25 cellular contexts compared by ENCODE assay signal in genomic region chr9:97941323-97941722, GRCh38. TPM values are rescaled to one million over a fixed set of nuclear protein-coding genes. Genes with fewer than 3 reads are reported as not detected.
DNase-seq lines count a peak whose midpoint lies in the region; ATAC-seq, FAIRE-seq and TF ChIP-seq lines count a peak whose summit lies in the region.
"Had no signal": no experiment of that assay in that cellular context is flagged by ENCODE, and none has a peak within 500 bp of the region (broad histone marks: within the 10 kb centered on the region; RNA-seq: fewer than 3 reads in every experiment).

No MANE protein-coding gene starts in this region.

- intact Hi-C loops in K562 (cut with micrococcal nuclease) = loop anchor here (2.0 to 5.0 kb wide), 2 partner anchors 13 to 241 kb away; no protein-coding TSS in a partner anchor

- H3K79me2 ChIP-seq in K562 (ENCODE audit: control insufficient read depth, insufficient read depth, low read length) = peaks cover 59% of the 10 kb centered on the region

- H3K9me1 ChIP-seq in K562 (ENCODE audit: control insufficient read depth, insufficient read depth, low read length) = no peaks in the 10 kb centered on the region

- TF ChIP-seq CTCF in K562 (IDR thresholded peaks at IDR 0.05 in 2 of 3, conservative IDR thresholded peaks at IDR 0.05 in 1 of 3; ENCODE audit: insufficient read depth in 2 of 3, low read depth in 1 of 3, low read length in 3 of 3) (no peak), chondrocyte (IDR thresholded peaks at IDR 0.05) (no peak)

- peak overlapping the region; percentile 59 for H3K4me2 ChIP-seq in K562 (ENCODE audit: insufficient read depth, low read length)
- H3K4me2 ChIP-seq: A549; BLaER1 treated with 17β-estradiol and CSF1 and Interleukin-3, amounts not matched to agents 10 nM and 100 nM had no signal

- peaks cover 17 to 24% (median 23%) of the 10 kb centered on the region in 3 donors for H3K4me1 Mint-ChIP-seq in CD8-positive, alpha-beta memory T cell
- no peaks in the 10 kb centered on the region for H3K4me1 Mint-ChIP-seq in chondrocyte (ENCODE audit: low read depth)

- H3K9ac ChIP-seq in K562 (ENCODE audit: insufficient read depth in 1 of 2, low read depth in 2 of 2, low read length in 2 of 2) = peak overlapping the region in 1 of 2 experiments; percentile 84; a peak in 2 of 4 replicates
- H3K9ac ChIP-seq: BLaER1 treated with 17β-estradiol and CSF1 and Interleukin-3, amounts not matched to agents 10 nM and 100 nM had no signal

- no peak overlapping the region for H2AFZ ChIP-seq in K562 (ENCODE audit: low read depth, low read length)

- in situ Hi-C loops in K562 (cut with MboI) = no loop called here

- no peaks in the 10 kb centered on the region for H3K9me3 ChIP-seq in CD8-positive, alpha-beta memory T cell (ENCODE audit: low read length)
- H3K9me3 ChIP-seq in K562 (replicated peaks; ENCODE audit: control insufficient read depth, insufficient read depth, low read depth, low read length) = no peaks in the 10 kb centered on the region
- H3K9me3 ChIP-seq: A549; BLaER1 treated with 17β-estradiol and CSF1 and Interleukin-3, amounts not matched to agents 10 nM and 100 nM had no signal

- no peaks in the 10 kb centered on the region for H4K20me1 ChIP-seq in K562 (replicated peaks; ENCODE audit: control insufficient read depth, insufficient read depth, low read length)
- H4K20me1 ChIP-seq: BLaER1 treated with 17β-estradiol and CSF1 and Interleukin-3, amounts not matched to agents 10 nM and 100 nM had no signal

- no peak for ATAC-seq in K562
- ATAC-seq: A549; CD8-positive, alpha-beta T cell had no signal

- POLR2A ChIA-PET in CD8-positive, alpha-beta memory T cell (lab: Charles Lee) = no interaction called here
- POLR2A ChIA-PET in K562 (lab: Yijun Ruan, JAX) = interaction anchor here (3.3 to 4.6 kb wide), 2 partner anchors 19 to 39 kb away, joined by 10 to 33 read pairs; partner anchors contain the start of gene TRMO

- no peak for TF ChIP-seq RAD21 in K562 (CRISPR knock-in tag; conservative IDR thresholded peaks at IDR 0.05 in 1 of 2, IDR thresholded peaks at IDR 0.05 in 1 of 2)

- no peak overlapping the region for H3K4me3 ChIP-seq in CD8-positive, alpha-beta memory T cell (ENCODE audit: low read length)
- H3K4me3 ChIP-seq in K562 = no peak overlapping the region
- H3K4me3 ChIP-seq: A549; BLaER1 treated with 17β-estradiol and CSF1 and Interleukin-3, amounts not matched to agents 10 nM and 100 nM had no signal

- no peaks in the 10 kb centered on the region for H3K27me3 Mint-ChIP-seq in CD8-positive, alpha-beta memory T cell
- H3K27me3 Mint-ChIP-seq in chondrocyte (ENCODE audit: low read depth) = peaks cover 52% of the 10 kb centered on the region
- H3K27me3 Mint-ChIP-seq: CD4-positive, alpha-beta T cell had no signal

- peak overlapping the region in 2 of 8 donors; percentile 23 to 24 for H3K27ac Mint-ChIP-seq in CD8-positive, alpha-beta memory T cell
- no peak overlapping the region for H3K27ac Mint-ChIP-seq in chondrocyte (ENCODE audit: unreplicated experiment)
- H3K27ac Mint-ChIP-seq: B cell; CD4-positive, alpha-beta T cell; CD8-positive, alpha-beta T cell had no signal

- H3K4me3 Mint-ChIP-seq in CD8-positive, alpha-beta memory T cell = no peak overlapping the region
- no peak overlapping the region for H3K4me3 Mint-ChIP-seq in chondrocyte (ENCODE audit: unreplicated experiment)
- H3K4me3 Mint-ChIP-seq: B cell; CD4-positive, alpha-beta T cell; CD8-positive, alpha-beta T cell had no signal

- H3K27ac ChIP-seq in CD8-positive, alpha-beta memory T cell (ENCODE audit: low read depth, low read length) = peak overlapping the region; percentile 49
- H3K27ac ChIP-seq in K562 (ENCODE audit: extremely low read depth, low read depth, low read length) = peak overlapping the region; percentile 79
- H3K27ac ChIP-seq: 22Rv1; A549; BLaER1 treated with 17β-estradiol and CSF1 and Interleukin-3, amounts not matched to agents 10 nM and 100 nM; C4-2B had no signal

- H3K27me3 ChIP-seq in CD8-positive, alpha-beta memory T cell (ENCODE audit: insufficient read depth, low read length, poor library complexity, severe bottlenecking) = no peaks in the 10 kb centered on the region
- no peaks in the 10 kb centered on the region for H3K27me3 ChIP-seq in K562 (ENCODE audit: control insufficient read depth in 2 of 2, insufficient read depth in 2 of 2, low read length in 2 of 2)
- H3K27me3 ChIP-seq: BLaER1 treated with 17β-estradiol and CSF1 and Interleukin-3, amounts not matched to agents 10 nM and 100 nM had no signal

- CTCF ChIA-PET in CD8-positive, alpha-beta memory T cell (lab: Charles Lee) = interaction anchor here (0.8 to 2.2 kb wide), 3 partner anchors 18 to 45 kb away, joined by 3 to 8 read pairs (median 3); partner anchors contain the start of gene TRMO
- CTCF ChIA-PET in K562 (lab: Yijun Ruan, JAX; ENCODE audit: low intra/inter-chr PET ratio) = no interaction called here

- TF ChIP-seq POLR2A in GM12892 (IDR thresholded peaks at IDR 0.05; ENCODE audit: low read depth, low read length) (no peak), K562 (conservative IDR thresholded peaks at IDR 0.05) (no peak)

- H3K36me3 Mint-ChIP-seq in CD8-positive, alpha-beta memory T cell = peaks cover 0 to 2% (median 0%) of the 10 kb centered on the region in 3 donors
- peaks cover 1% of the 10 kb centered on the region for H3K36me3 Mint-ChIP-seq in chondrocyte (ENCODE audit: low read depth)
- H3K36me3 Mint-ChIP-seq: CD8-positive, alpha-beta T cell had no signal

- no peaks in the 10 kb centered on the region for H3K9me3 Mint-ChIP-seq in CD8-positive, alpha-beta memory T cell
- no peaks in the 10 kb centered on the region for H3K9me3 Mint-ChIP-seq in chondrocyte (ENCODE audit: low read depth)
- H3K9me3 Mint-ChIP-seq: CD4-positive, alpha-beta T cell; CD8-positive, alpha-beta T cell had no signal

- no TSS peak for BruUV-seq in K562 (replicated peaks; lab: Mats Ljungman, UMichigan)

- H3K4me1 ChIP-seq in CD8-positive, alpha-beta memory T cell (ENCODE audit: insufficient read depth, low read length) = peaks cover 26% of the 10 kb centered on the region
- peaks cover 34 to 68% of the 10 kb centered on the region in 2 experiments; a peak in 4 of 5 replicates for H3K4me1 ChIP-seq in K562 (replicated peaks in 1 of 2; ENCODE audit: control insufficient read depth in 2 of 2, insufficient read depth in 2 of 2, low read length in 2 of 2)
- H3K4me1 ChIP-seq: A549 had no signal

- 33% methylated on average over 1 of the region's 1 CpG for WGBS in K562 (ENCODE audit: insufficient coverage, low coverage, missing lambda C conversion rate)

- no peak for DNase-seq in CD8-positive, alpha-beta memory T cell
- DNase-seq in GM12892 (ENCODE audit: insufficient read length) (no peak), K562 (ENCODE audit: extremely low read depth in 1 of 4, low spot score in 3 of 4) (no peak), KG1 (lab: John Stamatoyannopoulos, UW) (no peak), amygdala (lab: John Stamatoyannopoulos, UW) (no peak), chondrocyte (ENCODE audit: low spot score) (no peak)
- DNase-seq: AML-193; CD4-positive, alpha-beta T cell; CD8-positive, alpha-beta T cell; COR-L47; DMS 273 treated with DMSO at 0.1 percent for 48 hours; DMS153; DMS53; DMS79; DND-41; GF-D8 had no signal

- no peak for TF ChIP-seq EP300 in K562 (IDR thresholded peaks at IDR 0.05; ENCODE audit: low read length)

- peak; percentile 60 for FAIRE-seq in GM12892 (lab: Jason Lieb, UNC)
- no peak for FAIRE-seq in K562 (lab: Jason Lieb, UNC)
- FAIRE-seq: A549, G401.6, GM19239 had no signal

- no peaks in the 10 kb centered on the region for H3K36me3 ChIP-seq in CD8-positive, alpha-beta memory T cell (ENCODE audit: insufficient read depth, low read length)
- peaks cover 2% of the 10 kb centered on the region; the same call in 1 of the 3 replicates for H3K36me3 ChIP-seq in K562 (ENCODE audit: control insufficient read depth, insufficient read depth, low read length)
- H3K36me3 ChIP-seq: BLaER1 treated with 17β-estradiol and CSF1 and Interleukin-3, amounts not matched to agents 10 nM and 100 nM had no signal

RNA-seq across cellular contexts. Expression of gene HEMGN, which starts 3.4 kb away (rescaled TPM):
- total RNA-seq in CD8-positive, alpha-beta memory T cell = under 1 TPM; 0.31 to 0.66 TPM
- 2.8 TPM for polyA plus RNA-seq in CD8-positive, alpha-beta memory T cell
- polyA plus RNA-seq in GM12892 (2012; ENCODE audit: missing spikeins) = not detected
- 11.3 and 87.8 TPM in 2 replicates for total RNA-seq in K562 (2011; cell fraction: chromatin; rRNA removed; ENCODE audit: low replicate concordance)
- total RNA-seq in K562 (2011; cell fraction: nucleolus; rRNA removed) = 10.7 and 21.2 TPM in 2 replicates
- total RNA-seq in K562 (2011; cell fraction: nucleoplasm; rRNA removed) = 28.6 and 33.8 TPM in 2 replicates
- total RNA-seq in K562 (2014; rRNA removed) (107 and 116 TPM in 2 replicates), K562 (2014; rRNA removed; fragmentation: Illumina TruSeq; extraction: Trizol) (182 and 209 TPM in 2 replicates), K562 (2015; rRNA removed; fragmentation: Illumina TruSeq; extraction: Trizol) (54.3 and 56.3 TPM in 2 replicates), K562 (2021) (101 and 104 TPM in 2 replicates), chondrocyte (not detected in 3 replicates)
- polyA plus RNA-seq in K562 (2011; rRNA removed) (104 and 197 TPM in 2 replicates), K562 (2014; fragmentation: Illumina TruSeq; extraction: Trizol) (183 and 258 TPM in 2 replicates), K562 (2014; fragmentation: Nextera tagmentation; extraction: Ambion mirVana) (100 to 1,000 TPM; 110 to 156 TPM), K562 (2014; rRNA removed) (124 and 137 TPM in 2 replicates)
- 25.0 and 35.1 TPM in 2 replicates for polyA plus RNA-seq in K562 (2011; cell fraction: cytosol; rRNA removed)
- polyA plus RNA-seq in K562 (2011; cell fraction: nucleus; rRNA removed) = 20.7 and 23.5 TPM in 2 replicates
- 22.3 and 42.9 TPM in 2 replicates for polyA plus RNA-seq in K562 (2012)
- polyA minus RNA-seq in K562 (2011; rRNA and poly(A)+ RNA removed) = 106 and 117 TPM in 2 replicates
- 22.3 and 41.9 TPM in 2 replicates for polyA minus RNA-seq in K562 (2011; cell fraction: cytosol; rRNA and poly(A)+ RNA removed)
- 10.1 and 16.6 TPM in 2 replicates for polyA minus RNA-seq in K562 (2011; cell fraction: nucleus; rRNA and poly(A)+ RNA removed)
- total RNA-seq: A172, B cell had no signal
- polyA plus RNA-seq: A549, BJ had no signal

RNA-seq across cellular contexts. Expression of gene TRMO, which starts 19.0 kb away (rescaled TPM):
- 10 to 100 TPM; 19.1 to 19.2 TPM for total RNA-seq in CD8-positive, alpha-beta memory T cell
- 19.6 TPM for polyA plus RNA-seq in CD8-positive, alpha-beta memory T cell
- 7.7 TPM for polyA plus RNA-seq in GM12892 (2012; ENCODE audit: missing spikeins)
- 9.3 and 20.1 TPM in 2 replicates for total RNA-seq in K562 (2011; cell fraction: chromatin; rRNA removed; ENCODE audit: low replicate concordance)
- total RNA-seq in K562 (2011; cell fraction: nucleolus; rRNA removed) = 6.6 and 6.7 TPM in 2 replicates
- total RNA-seq in K562 (2011; cell fraction: nucleoplasm; rRNA removed) = 8.8 and 9.2 TPM in 2 replicates
- total RNA-seq in K562 (2014; rRNA removed) = 16.2 and 16.7 TPM in 2 replicates
- 16.2 and 18.4 TPM in 2 replicates for total RNA-seq in K562 (2014; rRNA removed; fragmentation: Illumina TruSeq; extraction: Trizol)
- 22.4 and 22.9 TPM in 2 replicates for total RNA-seq in K562 (2015; rRNA removed; fragmentation: Illumina TruSeq; extraction: Trizol)
- total RNA-seq in K562 (2021) = 12.2 and 12.5 TPM in 2 replicates
- 14.2 and 16.3 TPM in 2 replicates for polyA plus RNA-seq in K562 (2011; rRNA removed)
- polyA plus RNA-seq in K562 (2011; cell fraction: cytosol; rRNA removed) = 8.2 and 12.4 TPM in 2 replicates
- 10.3 and 14.4 TPM in 2 replicates for polyA plus RNA-seq in K562 (2011; cell fraction: nucleus; rRNA removed)
- 8.9 and 10.4 TPM in 2 replicates for polyA plus RNA-seq in K562 (2012)
- polyA plus RNA-seq in K562 (2014; fragmentation: Illumina TruSeq; extraction: Trizol) = 17.2 and 20.0 TPM in 2 replicates
- polyA plus RNA-seq in K562 (2014; fragmentation: Nextera tagmentation; extraction: Ambion mirVana) = 10 to 100 TPM in 1 of 2 experiments, 1 to 10 TPM in 1; 5.6 to 12.8 TPM
- 17.2 and 18.4 TPM in 2 replicates for polyA plus RNA-seq in K562 (2014; rRNA removed)
- 23.2 and 23.8 TPM in 2 replicates for polyA minus RNA-seq in K562 (2011; rRNA and poly(A)+ RNA removed)
- polyA minus RNA-seq in K562 (2011; cell fraction: cytosol; rRNA and poly(A)+ RNA removed) = 5.8 and 8.6 TPM in 2 replicates
- 5.1 and 8.1 TPM in 2 replicates for polyA minus RNA-seq in K562 (2011; cell fraction: nucleus; rRNA and poly(A)+ RNA removed)
- 9.3 to 9.9 TPM (median 9.5 TPM) in 3 replicates for total RNA-seq in chondrocyte

RNA-seq across cellular contexts. Expression of gene ANP32B, which starts 41.8 kb away (rescaled TPM):
- 100 to 1,000 TPM; 331 to 341 TPM for total RNA-seq in CD8-positive, alpha-beta memory T cell
- polyA plus RNA-seq in CD8-positive, alpha-beta memory T cell = 91.0 TPM
- 277 TPM for polyA plus RNA-seq in GM12892 (2012; ENCODE audit: missing spikeins)
- 103 and 181 TPM in 2 replicates for total RNA-seq in K562 (2011; cell fraction: chromatin; rRNA removed; ENCODE audit: low replicate concordance)
- 53.9 and 79.2 TPM in 2 replicates for total RNA-seq in K562 (2011; cell fraction: nucleolus; rRNA removed)
- 96.2 and 106 TPM in 2 replicates for total RNA-seq in K562 (2011; cell fraction: nucleoplasm; rRNA removed)
- 90.3 and 90.7 TPM in 2 replicates for total RNA-seq in K562 (2014; rRNA removed)
- total RNA-seq in K562 (2014; rRNA removed; fragmentation: Illumina TruSeq; extraction: Trizol) = 80.3 and 96.1 TPM in 2 replicates
- 68.9 and 78.4 TPM in 2 replicates for total RNA-seq in K562 (2015; rRNA removed; fragmentation: Illumina TruSeq; extraction: Trizol)
- 384 and 454 TPM in 2 replicates for total RNA-seq in K562 (2021)
- polyA plus RNA-seq in K562 (2011; rRNA removed) = 135 and 147 TPM in 2 replicates
- 19.4 and 46.5 TPM in 2 replicates for polyA plus RNA-seq in K562 (2011; cell fraction: cytosol; rRNA removed)
- polyA plus RNA-seq in K562 (2011; cell fraction: nucleus; rRNA removed) = 41.5 and 53.7 TPM in 2 replicates
- 595 and 725 TPM in 2 replicates for polyA plus RNA-seq in K562 (2012)
- 711 and 815 TPM in 2 replicates for polyA plus RNA-seq in K562 (2014; fragmentation: Illumina TruSeq; extraction: Trizol)
- polyA plus RNA-seq in K562 (2014; fragmentation: Nextera tagmentation; extraction: Ambion mirVana) = 100 to 1,000 TPM in 1 of 2 experiments, 10 to 100 TPM in 1; 87.2 to 141 TPM
- polyA plus RNA-seq in K562 (2014; rRNA removed) = 331 and 380 TPM in 2 replicates
- polyA minus RNA-seq in K562 (2011; rRNA and poly(A)+ RNA removed) = 117 and 146 TPM in 2 replicates
- 105 and 106 TPM in 2 replicates for polyA minus RNA-seq in K562 (2011; cell fraction: cytosol; rRNA and poly(A)+ RNA removed)
- 31.2 and 52.8 TPM in 2 replicates for polyA minus RNA-seq in K562 (2011; cell fraction: nucleus; rRNA and poly(A)+ RNA removed)
- total RNA-seq in chondrocyte = 77.6 to 86.1 TPM (median 86.0 TPM) in 3 replicates

Comparison
In these comparisons a context has a peak if more than half of its experiments do, and no peak if none do; other contexts are left out.
1. RNA of gene HEMGN, which starts 3.4 kb away (total RNA-seq): 10.7 to 209 TPM in K562; 0.31 to 0.66 TPM in CD8-positive, alpha-beta memory T cell and not detected in chondrocyte; every median in the first group is over 4 times any median in the second.